In genomic region chr13:83780201-83780600, GRCh38 we compare ENCODE assay signal across 10 cellular contexts.
A peak's percentile ranks its signal among the peaks of the same experiment; 100 is the strongest.
DNase-seq lines count a peak whose midpoint lies in the region; ATAC-seq and TF ChIP-seq lines count a peak whose summit lies in the region.
"Had no signal": no experiment of that assay in that cellular context is flagged by ENCODE, and none has a peak within 500 bp of the region (broad histone marks: within the 10 kb centered on the region; RNA-seq: fewer than 3 reads in every experiment).

No MANE protein-coding gene starts in this region.

- no peaks in the 10 kb centered on the region for H3K9me3 Mint-ChIP-seq in CD8-positive, alpha-beta T cell

- H3K4me3 Mint-ChIP-seq in CD8-positive, alpha-beta T cell: no peak overlapping the region
- H3K4me3 Mint-ChIP-seq: brain had no signal

- no peaks in the 10 kb centered on the region for H3K79me2 ChIP-seq in SK-N-SH (ENCODE audit: insufficient read depth)

- no peak overlapping the region for H3K27ac ChIP-seq in C4-2B
- no peak overlapping the region for H3K27ac ChIP-seq in SK-N-SH (ENCODE audit: low read depth in 2 of 2, low read length in 1 of 2)
- no peak overlapping the region for H3K27ac ChIP-seq in CD8-positive, alpha-beta T cell (ENCODE audit: low read depth, low read length)

- TF ChIP-seq CTCF in C4-2B (conservative IDR thresholded peaks at IDR 0.05) (peak; percentile 72), SK-N-SH (IDR thresholded peaks at IDR 0.05) (peak; percentile 60)
- TF ChIP-seq CTCF in CD8-positive, alpha-beta T cell (IDR thresholded peaks at IDR 0.05): no peak

- H3K36me3 ChIP-seq in SK-N-SH (replicated peaks in 1 of 2; ENCODE audit: control insufficient read depth in 1 of 2, insufficient read depth in 2 of 2, low read length in 1 of 2): no peaks in the 10 kb centered on the region
- H3K36me3 ChIP-seq in CD8-positive, alpha-beta T cell (ENCODE audit: insufficient read depth, low read length): no peaks in the 10 kb centered on the region

- H3K9ac ChIP-seq in SK-N-SH: no peak overlapping the region

- no peaks in the 10 kb centered on the region for H3K27me3 ChIP-seq in SK-N-SH (ENCODE audit: insufficient read depth)
- H3K27me3 ChIP-seq in CD8-positive, alpha-beta T cell (ENCODE audit: insufficient read depth, low read length): no peaks in the 10 kb centered on the region

- no peaks in the 10 kb centered on the region for H3K36me3 Mint-ChIP-seq in CD8-positive, alpha-beta T cell

- no peaks in the 10 kb centered on the region for H3K4me1 Mint-ChIP-seq in CD8-positive, alpha-beta T cell (ENCODE audit: low read depth)
- H3K4me1 Mint-ChIP-seq: brain had no signal

- H2AFZ ChIP-seq in SK-N-SH (ENCODE audit: low read depth): no peak overlapping the region

- H3K4me2 ChIP-seq in SK-N-SH: no peak overlapping the region

- no peaks in the 10 kb centered on the region for H3K4me1 ChIP-seq in SK-N-SH (ENCODE audit: control insufficient read depth in 1 of 2, insufficient read depth in 2 of 2, low read depth in 1 of 2, low read length in 1 of 2)
- H3K4me1 ChIP-seq in CD8-positive, alpha-beta T cell (ENCODE audit: insufficient read depth, low read length): no peaks in the 10 kb centered on the region

- DNase-seq in SK-N-SH (peak; percentile 14), iPS DF 4.7 (ENCODE audit: extremely low read depth, low spot score) (peak; percentile 41), mesenteric fat pad (ENCODE audit: low spot score) (no peak), SW 1271 (lab: John Stamatoyannopoulos, UW) (no peak)
- no peak for DNase-seq in CD8-positive, alpha-beta T cell
- DNase-seq: GDM1 had no signal

- no peaks in the 10 kb centered on the region for H3F3A ChIP-seq in SK-N-SH (replicated peaks; ENCODE audit: insufficient read depth)

- no peak overlapping the region for H3K27ac Mint-ChIP-seq in CD8-positive, alpha-beta T cell
- H3K27ac Mint-ChIP-seq: brain had no signal

- no peaks in the 10 kb centered on the region for H3K9me3 ChIP-seq in SK-N-SH
- no peaks in the 10 kb centered on the region for H3K9me3 ChIP-seq in CD8-positive, alpha-beta T cell (ENCODE audit: low read length)

- CTCF ChIA-PET in SK-N-SH (lab: Yijun Ruan, JAX): interaction anchor here (0.7 to 1.4 kb wide), 6 partner anchors 10 to 35 kb away, joined by 3 to 4 read pairs (median 3); no protein-coding TSS in a partner anchor
- CTCF ChIA-PET in CD8-positive, alpha-beta T cell (lab: Charles Lee): no interaction called here

- H4K20me1 ChIP-seq in SK-N-SH (ENCODE audit: insufficient read depth): no peaks in the 10 kb centered on the region

- no peaks in the 10 kb centered on the region for H3K9me2 ChIP-seq in SK-N-SH

- no peak for TF ChIP-seq EP300 in SK-N-SH (IDR thresholded peaks at IDR 0.05; ENCODE audit: borderline replicate concordance in 1 of 2, low read depth in 1 of 2, low read length in 1 of 2)

- peak; percentile 52 for TF ChIP-seq RAD21 in SK-N-SH (IDR thresholded peaks at IDR 0.05; ENCODE audit: low read length)

- ATAC-seq in HG02870 (IDR thresholded peaks at IDR 0.05; ENCODE audit: unreplicated experiment) (peak; percentile 51), GM21360 (IDR thresholded peaks at IDR 0.05; ENCODE audit: unreplicated experiment) (no peak)
- ATAC-seq in CD8-positive, alpha-beta T cell: no peak

- no peaks in the 10 kb centered on the region for H3K27me3 Mint-ChIP-seq in CD8-positive, alpha-beta T cell (ENCODE audit: low read depth)
- H3K27me3 Mint-ChIP-seq: brain had no signal

- no peak overlapping the region for H3K4me3 ChIP-seq in SK-N-SH (ENCODE audit: low read depth in 2 of 2, low read length in 1 of 2)
- no peak overlapping the region for H3K4me3 ChIP-seq in CD8-positive, alpha-beta T cell (ENCODE audit: low read depth, low read length)

- POLR2A ChIA-PET in SK-N-SH (lab: Yijun Ruan, JAX): no interaction called here
- POLR2A ChIA-PET in CD8-positive, alpha-beta T cell (lab: Charles Lee): no interaction called here

- intact Hi-C loops in CD8-positive, alpha-beta T cell (cut with DNase I, micrococcal nuclease): no loop called here

- WGBS in SK-N-SH (ENCODE audit: low lambda C conversion rate): 15% methylated on average over 6 of the region's 6 CpGs

TF ChIP-seq in SK-N-SH, 30 proteins besides CTCF, POLR2A, EP300 and RAD21:
- TF ChIP-seq SMC3 (IDR thresholded peaks at IDR 0.05; ENCODE audit: low read depth, low read length) (peak; percentile 30; the same call in 1 of the 2 replicates), TCF12 (IDR thresholded peaks at IDR 0.05) (no peak), RXRA (IDR thresholded peaks at IDR 0.05; ENCODE audit: borderline replicate concordance, low read depth) (no peak), YY1 (IDR thresholded peaks at IDR 0.05; ENCODE audit: low read depth) (no peak), USF2 (IDR thresholded peaks at IDR 0.05; ENCODE audit: borderline replicate concordance, low read depth, low read length) (no peak)

Comparison
In these comparisons a context has a peak if more than half of its experiments do, and no peak if none do; other contexts are left out.
1. DNase-seq: peak in SK-N-SH (single experiment) and iPS DF 4.7 (single experiment); none in mesenteric fat pad (single experiment), SW 1271 (0 of 2) and CD8-positive, alpha-beta T cell (0 of 7).